ENCODE assay signal across 8 cellular contexts in genomic region chr1:6603424-6603850, GRCh38. TPM values are rescaled to one million over a fixed set of nuclear protein-coding genes. Genes with fewer than 3 reads are reported as not detected.
DNase-seq lines count a peak whose midpoint lies in the region; ATAC-seq and TF ChIP-seq lines count a peak whose summit lies in the region.

No MANE protein-coding gene starts in this region.

- H3K4me1 ChIP-seq in IMR-90 (ENCODE audit: control insufficient read depth, insufficient read depth, low read length) (peaks cover 14% of the 10 kb centered on the region), lower lobe of right lung (peaks cover 46% of the 10 kb centered on the region)

- in situ Hi-C loops in IMR-90 (cut with MboI; ENCODE audit: low sequenced_read_pairs), result no loop called here

- H4K8ac ChIP-seq in IMR-90 (ENCODE audit: low read depth in 2 of 2, low read length in 2 of 2), result peak overlapping the region; percentile 98

- WGBS in IMR-90 (ENCODE audit: extremely low coverage in 2 of 2, insufficient read length in 1 of 2), 2 experiments, result 1% methylated on average over 16 of the region's 29 CpGs; no CpG with 5 or more reads in 1 of the 2 experiments

- POLR2A ChIA-PET in AG04450 (lab: Yijun Ruan, JAX) (interaction anchor here (0.9 to 2.3 kb wide), 7 partner anchors 9 to 182 kb away, joined by 3 to 10 read pairs (median 6); partner anchors contain the start of genes CAMTA1, PHF13 and ZBTB48), IMR-90 (lab: Charles Lee; ENCODE audit: unreplicated experiment) (no interaction called here), HEK293T (lab: Yijun Ruan, JAX) (interaction anchor here (0.7 to 6.1 kb wide), 9 partner anchors 9 to 50 kb away, joined by 3 to 55 read pairs (median 5); partner anchors contain the start of genes NOL9, PHF13, TAS1R1 and ZBTB48)

- no peak for TF ChIP-seq RAD21 in IMR-90 (IDR thresholded peaks at IDR 0.05; ENCODE audit: low read length)

- H3K27me3 ChIP-seq in AG04450 (ENCODE audit: control insufficient read depth, insufficient read depth, low read length) (no peaks in the 10 kb centered on the region), IMR-90 (ENCODE audit: control insufficient read depth, insufficient read depth, low read length) (no peaks in the 10 kb centered on the region), lower lobe of right lung (ENCODE audit: low read depth) (no peaks in the 10 kb centered on the region)

- peak overlapping the region; percentile 81 for H3K18ac ChIP-seq in IMR-90 (ENCODE audit: low read depth, low read length)

- H2BK15ac ChIP-seq in IMR-90 (ENCODE audit: low read depth, low read length), result peak overlapping the region; percentile 89

- H2AFZ ChIP-seq in IMR-90 (replicated peaks; ENCODE audit: low read length, poor library complexity), result peak overlapping the region; percentile 96

- peak; percentile 80 for TF ChIP-seq POLR2A in IMR-90 (IDR thresholded peaks at IDR 0.05; ENCODE audit: low read depth, low read length)

- TF ChIP-seq CTCF in AG04450 (IDR thresholded peaks at IDR 0.05; ENCODE audit: low read depth, low read length) (no peak), IMR-90 (conservative IDR thresholded peaks at IDR 0.05; ENCODE audit: low read depth, low read length) (no peak), coronary artery (IDR thresholded peaks at IDR 0.05) (no peak), lower lobe of right lung (IDR thresholded peaks at IDR 0.05) (no peak)

- H4K5ac ChIP-seq in IMR-90 (ENCODE audit: low read depth, low read length), result peak overlapping the region; percentile 96

- H3K4ac ChIP-seq in IMR-90 (ENCODE audit: low read depth, low read length), result peak overlapping the region; percentile 85

- BruUV-seq in IMR-90 (replicated peaks; lab: Mats Ljungman, UMichigan), result no TSS peak

- H2AK9ac ChIP-seq in IMR-90 (replicated peaks; ENCODE audit: low read depth, low read length, poor library complexity), result peak overlapping the region; percentile 88

- H4K91ac ChIP-seq in IMR-90 (ENCODE audit: insufficient read depth, low read depth, low read length), result peak overlapping the region; percentile 96

- H3K9ac ChIP-seq in IMR-90 (ENCODE audit: low read depth, low read length), result peak overlapping the region; percentile 81

- H3K79me1 ChIP-seq in IMR-90 (ENCODE audit: low read depth in 1 of 2, low read length in 2 of 2), result peaks cover 0 to 39% of the 10 kb centered on the region in 2 experiments; a peak in 2 of 4 replicates

- intact Hi-C loops in IMR-90 (cut with micrococcal nuclease) (no loop called here), lower lobe of right lung (cut with DNase I) (no loop called here)

- peaks cover 38% of the 10 kb centered on the region for H4K20me1 ChIP-seq in IMR-90 (ENCODE audit: insufficient read depth, low read length)

- H3K36me3 ChIP-seq in IMR-90 (ENCODE audit: control insufficient read depth, insufficient read depth, low read length), result peaks cover 6% of the 10 kb centered on the region; the same call in 1 of the 2 replicates
- peaks cover 12% of the 10 kb centered on the region for H3K36me3 ChIP-seq in lower lobe of right lung

- CTCF ChIA-PET in AG04450 (lab: Charles Lee) (no interaction called here), IMR-90 (lab: Yijun Ruan, JAX) (interaction anchor here (0.7 kb wide), 1 partner anchor 22 kb away, joined by 5 read pairs; no protein-coding TSS in a partner anchor), HEK293T (lab: Yijun Ruan, JAX) (interaction anchor here (0.6 kb wide), 1 partner anchor 49 kb away, joined by 3 read pairs; the partner anchor contains the start of gene NOL9)

- peak overlapping the region; percentile 95 for H2BK120ac ChIP-seq in IMR-90 (ENCODE audit: low read depth, low read length)

- DNase-seq in AG04450 (ENCODE audit: low read depth, low spot score) (no peak), IMR-90 (peak; percentile 79), coronary artery (ENCODE audit: low spot score) (peak; percentile 89), lower lobe of right lung (peak; percentile 61), HEK293T (ENCODE audit: extremely low spot score) (no peak)
- peak; percentile 42 for DNase-seq in activated CD4-positive, alpha-beta T cell treated with anti-CD3 and anti-CD28 coated beads for 1 hour
- DNase-seq in stimulated activated naive CD8-positive, alpha-beta T cell treated with anti-CD3 and anti-CD28 coated beads, Interleukin-15, Interleukin-2, amounts not matched to agents 100 U/mL and 50 U/mL, for 24 hours, result peak; percentile 67

- H3K4me2 ChIP-seq in IMR-90 (ENCODE audit: low read depth, low read length), result peak overlapping the region; percentile 75

- H2BK5ac ChIP-seq in IMR-90 (ENCODE audit: low read depth, low read length, poor library complexity, severe bottlenecking), result peak overlapping the region; percentile 96

- H3K14ac ChIP-seq in IMR-90 (replicated peaks; ENCODE audit: low read depth, low read length), result peak overlapping the region; percentile 95

- peaks cover 13% of the 10 kb centered on the region for H3K9me1 ChIP-seq in IMR-90 (ENCODE audit: insufficient read depth, low read length)

- H3K9me3 ChIP-seq in AG04450 (ENCODE audit: control insufficient read depth, insufficient read depth, low read length), result no peaks in the 10 kb centered on the region; the same call in 1 of the 2 replicates
- no peaks in the 10 kb centered on the region for H3K9me3 ChIP-seq in IMR-90 (ENCODE audit: control insufficient read depth, insufficient read depth, low read length)
- H3K9me3 ChIP-seq in lower lobe of right lung, result no peaks in the 10 kb centered on the region

- ATAC-seq in GM19351 (IDR thresholded peaks at IDR 0.05; ENCODE audit: unreplicated experiment) (peak; percentile 22), IMR-90 (ENCODE audit: low read depth) (peak; percentile 6), lower lobe of right lung (peak; percentile 41 to 50)
- ATAC-seq in stimulated activated naive CD8-positive, alpha-beta T cell treated with anti-CD3 and anti-CD28 coated beads, Interleukin-15, Interleukin-2, amounts not matched to agents 100 U/mL and 50 U/mL, for 24 hours, result peak; percentile 29

- peak overlapping the region; percentile 57 for H3K4me3 ChIP-seq in AG04450 (ENCODE audit: low read depth, low read length)
- H3K4me3 ChIP-seq in IMR-90 (ENCODE audit: insufficient read depth, low read depth, low read length), result peak overlapping the region; percentile 49
- H3K4me3 ChIP-seq in coronary artery, result peak overlapping the region; percentile 96
- H3K4me3 ChIP-seq in lower lobe of right lung, result peak overlapping the region; percentile 92

- H2AK5ac ChIP-seq in IMR-90 (ENCODE audit: low read depth, low read length), result peak overlapping the region; percentile 79

- dilution Hi-C loops in IMR-90 (cut with HindIII; ENCODE audit: low sequenced_read_pairs, unreplicated experiment), result no loop called here

- peak overlapping the region; percentile 94 for H3K56ac ChIP-seq in IMR-90 (ENCODE audit: extremely low read depth, insufficient read depth, low read length)

- peak overlapping the region; percentile 84 for H3K23ac ChIP-seq in IMR-90 (ENCODE audit: low read depth, low read length)

- peak overlapping the region; percentile 80 for H2BK20ac ChIP-seq in IMR-90 (ENCODE audit: low read depth, low read length)

- H3K27ac ChIP-seq in AG04450 (ENCODE audit: low read depth, low read length), result peak overlapping the region; percentile 99
- peak overlapping the region; percentile 95 for H3K27ac ChIP-seq in IMR-90 (ENCODE audit: insufficient read depth, low read length)
- H3K27ac ChIP-seq in coronary artery, result peak overlapping the region; percentile 90 to 98
- peak overlapping the region; percentile 100 for H3K27ac ChIP-seq in lower lobe of right lung

TF ChIP-seq in HEK293T, 16 proteins besides CTCF, POLR2A, EP300 and RAD21 (continues in another document):
- TF ChIP-seq SUZ12 (IDR thresholded peaks at IDR 0.05) (no peak), NFRKB (IDR thresholded peaks at IDR 0.05) (no peak), HDGF (IDR thresholded peaks at IDR 0.05; ENCODE audit: borderline replicate concordance) (no peak), FOXK2 (IDR thresholded peaks at IDR 0.05) (no peak)

RNA-seq across cellular contexts. Expression of gene KLHL21, which starts 0.8 kb away (rescaled TPM):
- polyA plus RNA-seq in AG04450 (2011; rRNA removed), result 11.7 and 12.8 TPM in 2 replicates
- polyA minus RNA-seq in AG04450 (2011; rRNA and poly(A)+ RNA removed), result 15.6 and 16.0 TPM in 2 replicates
- total RNA-seq in IMR-90 (2012; rRNA removed), result 12.0 and 14.2 TPM in 2 replicates
- 36.7 and 37.4 TPM in 2 replicates for polyA plus RNA-seq in IMR-90 (2012; rRNA removed)
- polyA plus RNA-seq in IMR-90 (2012; cell fraction: cytosol; rRNA removed), result 27.2 and 40.1 TPM in 2 replicates
- polyA plus RNA-seq in IMR-90 (2012; cell fraction: nucleus; rRNA removed; ENCODE audit: low replicate concordance), result 70.4 and 149 TPM in 2 replicates
- 22.6 TPM for total RNA-seq in lower lobe of right lung

RNA-seq across cellular contexts. Expression of gene PHF13, which starts 10.1 kb away (rescaled TPM):
- polyA plus RNA-seq in AG04450 (2011; rRNA removed), result 11.1 and 11.6 TPM in 2 replicates
- 9.4 and 9.9 TPM in 2 replicates for polyA minus RNA-seq in AG04450 (2011; rRNA and poly(A)+ RNA removed)
- 7.3 and 9.4 TPM in 2 replicates for total RNA-seq in IMR-90 (2012; rRNA removed)
- 7.6 and 9.8 TPM in 2 replicates for polyA plus RNA-seq in IMR-90 (2012; rRNA removed)
- polyA plus RNA-seq in IMR-90 (2012; cell fraction: cytosol; rRNA removed), result 6.4 and 8.4 TPM in 2 replicates
- polyA plus RNA-seq in IMR-90 (2012; cell fraction: nucleus; rRNA removed; ENCODE audit: low replicate concordance), result 13.3 and 25.1 TPM in 2 replicates
- total RNA-seq in lower lobe of right lung, result 10.2 TPM

RNA-seq across cellular contexts. Expression of gene THAP3, which starts 21.2 kb away (rescaled TPM):
- polyA plus RNA-seq in AG04450 (2011; rRNA removed), result 7.8 and 8.8 TPM in 2 replicates
- 6.4 and 11.6 TPM in 2 replicates for polyA minus RNA-seq in AG04450 (2011; rRNA and poly(A)+ RNA removed)
- 13.9 and 14.2 TPM in 2 replicates for total RNA-seq in IMR-90 (2012; rRNA removed)
- 14.9 and 16.0 TPM in 2 replicates for polyA plus RNA-seq in IMR-90 (2012; rRNA removed)
- polyA plus RNA-seq in IMR-90 (2012; cell fraction: cytosol; rRNA removed), result 11.8 and 12.7 TPM in 2 replicates
- polyA plus RNA-seq in IMR-90 (2012; cell fraction: nucleus; rRNA removed; ENCODE audit: low replicate concordance), result 23.2 and 37.1 TPM in 2 replicates
- 15.7 TPM for total RNA-seq in lower lobe of right lung

RNA-seq across cellular contexts. Expression of gene ZBTB48, which starts 23.6 kb away (rescaled TPM):
- polyA plus RNA-seq in AG04450 (2011; rRNA removed) (7.5 and 8.8 TPM in 2 replicates), IMR-90 (2012; rRNA removed) (17.5 and 19.7 TPM in 2 replicates)
- polyA minus RNA-seq in AG04450 (2011; rRNA and poly(A)+ RNA removed), result 16.8 and 26.3 TPM in 2 replicates
- total RNA-seq in IMR-90 (2012; rRNA removed) (9.3 and 10.3 TPM in 2 replicates), lower lobe of right lung (36.5 TPM)
- polyA plus RNA-seq in IMR-90 (2012; cell fraction: cytosol; rRNA removed), result 10.0 and 15.6 TPM in 2 replicates
- 61.7 and 153 TPM in 2 replicates for polyA plus RNA-seq in IMR-90 (2012; cell fraction: nucleus; rRNA removed; ENCODE audit: low replicate concordance)

RNA-seq across cellular contexts. Expression of gene TAS1R1, which starts 48.3 kb away (rescaled TPM):
- polyA plus RNA-seq in AG04450 (2011; rRNA removed), result 0.05 TPM in 2 replicates
- polyA minus RNA-seq in AG04450 (2011; rRNA and poly(A)+ RNA removed), result not detected in 2 replicates
- total RNA-seq in IMR-90 (2012; rRNA removed), result not detected in 2 replicates
- polyA plus RNA-seq in IMR-90 (2012; rRNA removed), result 0.05 and 0.10 TPM in 2 replicates
- polyA plus RNA-seq in IMR-90 (2012; cell fraction: cytosol; rRNA removed), result 0.05 TPM in 1 of 2 replicates, not detected in the other
- polyA plus RNA-seq in IMR-90 (2012; cell fraction: nucleus; rRNA removed; ENCODE audit: low replicate concordance), result 0.09 and 0.15 TPM in 2 replicates
- 0.27 TPM for total RNA-seq in lower lobe of right lung

Comparison
In these comparisons a context has a peak if more than half of its experiments do, and no peak if none do; other contexts are left out.
1. DNase-seq: peak in IMR-90 (single experiment), activated CD4-positive, alpha-beta T cell treated with anti-CD3 and anti-CD28 coated beads for 1 hour (single experiment), coronary artery (single experiment), lower lobe of right lung (single experiment) and stimulated activated naive CD8-positive, alpha-beta T cell treated with anti-CD3 and anti-CD28 coated beads, Interleukin-15, Interleukin-2, amounts not matched to agents 100 U/mL and 50 U/mL, for 24 hours (single experiment); none in AG04450 (single experiment) and HEK293T (single experiment).
2. Peak in every context shown above with its lines, with median percentiles within 50 percentile points of each other: H3K27ac ChIP-seq, H3K4me3 ChIP-seq and ATAC-seq.